8 cellular contexts compared by ENCODE assay signal in genomic region chr22:41382610-41383009, GRCh38. TPM values are rescaled to one million over a fixed set of nuclear protein-coding genes. Genes with fewer than 3 reads are reported as not detected.
DNase-seq lines count a peak whose midpoint lies in the region; ATAC-seq and TF ChIP-seq lines count a peak whose summit lies in the region.

No MANE protein-coding gene starts in this region.

- peak overlapping the region; percentile 92 to 96 for H3K27ac Mint-ChIP-seq in activated naive CD4-positive, alpha-beta T cell treated with anti-CD3 and anti-CD28 coated beads, Interleukin-2, amount 50 U/mL, for 72 hours

- no peak for TF ChIP-seq POLR2A in stomach (IDR thresholded peaks at IDR 0.05)

- H3K36me3 Mint-ChIP-seq in activated naive CD4-positive, alpha-beta T cell treated with anti-CD3 and anti-CD28 coated beads, Interleukin-2, amount 50 U/mL, for 72 hours = no peaks in the 10 kb centered on the region

- intact Hi-C loops in stomach (cut with DNase I; ENCODE audit: low total_unique reads) = no loop called here

- peaks cover 0 to 10% (median 6%) of the 10 kb centered on the region in 4 donors for H3K36me3 ChIP-seq in stomach

- peak overlapping the region; percentile 93 to 99 (median 95) for H3K27ac ChIP-seq in stomach

- WGBS in stomach, 5 donors = 9 to 15% (median 12%) methylated on average over 16 to 19 of the region's 19 CpGs

- H3K27me3 ChIP-seq in stomach = no peaks in the 10 kb centered on the region

- no peak for TF ChIP-seq CTCF in stomach (IDR thresholded peaks at IDR 0.05)

- H3K9me3 ChIP-seq in stomach = no peaks in the 10 kb centered on the region

- peaks cover 28 to 40% (median 32%) of the 10 kb centered on the region in 4 donors for H3K4me1 ChIP-seq in stomach

- ATAC-seq in activated naive CD4-positive, alpha-beta T cell treated with anti-CD3 and anti-CD28 coated beads, Interleukin-2, amount 50 U/mL, for 72 hours = no peak
- ATAC-seq in GM18867 (IDR thresholded peaks at IDR 0.05; ENCODE audit: unreplicated experiment) = no peak

- H3K4me3 ChIP-seq in stomach = peak overlapping the region; percentile 70 to 83 (median 76)

- peak; percentile 50 for DNase-seq in NCI-H748 (lab: John Stamatoyannopoulos, UW; ENCODE audit: unreplicated experiment)
- no peak for DNase-seq in NCI-H748 treated with DMSO at 0.1 percent for 48 hours (lab: John Stamatoyannopoulos, UW)
- DNase-seq in activated naive CD4-positive, alpha-beta T cell treated with anti-CD3 and anti-CD28 coated beads, Interleukin-2, amount 50 U/mL, for 72 hours (ENCODE audit: low spot score in 2 of 2) = no peak
- peak; percentile 23 for DNase-seq in iPS-NIHi7 (ENCODE audit: extremely low spot score)
- no peak for DNase-seq in stomach
- DNase-seq in stimulated activated CD4-positive, alpha-beta T cell treated with anti-CD3 and anti-CD28 coated beads, Interleukin-1b, Interleukin-23, amount 100 ng/mL, for 48 hours = no peak
- DNase-seq in COLO829 (ENCODE audit: low spot score) = no peak

- H3K9me3 Mint-ChIP-seq in activated naive CD4-positive, alpha-beta T cell treated with anti-CD3 and anti-CD28 coated beads, Interleukin-2, amount 50 U/mL, for 72 hours = no peaks in the 10 kb centered on the region

- no peak for TF ChIP-seq EP300 in stomach (IDR thresholded peaks at IDR 0.05)

RNA-seq across cellular contexts. Expression of gene TEF, which starts 0.9 kb away (rescaled TPM):
- 10 to 100 TPM in 1 of 2 donors, 1 to 10 TPM in 1; 1.9 to 15.8 TPM for total RNA-seq in activated naive CD4-positive, alpha-beta T cell treated with anti-CD3 and anti-CD28 coated beads, Interleukin-2, amount 50 U/mL, for 72 hours
- total RNA-seq in stomach = 10 to 100 TPM in 3 of 5 donors, 1 to 10 TPM in 2; 7.0 to 29.1 (median 19.3) TPM
- 10 to 100 TPM in 1 of 3 donors, 1 to 10 TPM in 2; 6.7 to 12.2 (median 8.2) TPM for polyA plus RNA-seq in stomach

Comparison
In these comparisons a context has a peak if more than half of its experiments do, and no peak if none do; other contexts are left out.
1. DNase-seq: peak in NCI-H748 (single experiment) and iPS-NIHi7 (single experiment); none in NCI-H748 treated with DMSO at 0.1 percent for 48 hours (single experiment), activated naive CD4-positive, alpha-beta T cell treated with anti-CD3 and anti-CD28 coated beads, Interleukin-2, amount 50 U/mL, for 72 hours (0 of 2), stomach (single experiment), stimulated activated CD4-positive, alpha-beta T cell treated with anti-CD3 and anti-CD28 coated beads, Interleukin-1b, Interleukin-23, amount 100 ng/mL, for 48 hours (single experiment) and COLO829 (single experiment).